25 cellular contexts compared by ENCODE assay signal in genomic region chr13:48909088-48909389, GRCh38.
DNase-seq lines count a peak whose midpoint lies in the region; ATAC-seq, FAIRE-seq and TF ChIP-seq lines count a peak whose summit lies in the region.
"Had no signal": no experiment of that assay in that cellular context is flagged by ENCODE, and none has a peak within 500 bp of the region (broad histone marks: within the 10 kb centered on the region; RNA-seq: fewer than 3 reads in every experiment).

No MANE protein-coding gene starts in this region.

- DNase-seq in GM23248, result no peak
- no peak for DNase-seq in SK-N-SH
- no peak for DNase-seq in DMS79 treated with DMSO at 0.1 percent for 48 hours (lab: John Stamatoyannopoulos, UW)
- DNase-seq in D721Med (ENCODE audit: insufficient read length, low spot score), result no peak
- DNase-seq: activated CD4-positive, alpha-beta T cell treated with anti-CD3 and anti-CD28 coated beads for 48 hours; activated T-cell treated with anti-CD3 and anti-CD28 coated beads, Interleukin-2, amount 50 U/mL, for 4 hours; CD4-positive, alpha-beta memory T cell; cortex of kidney; DMS153; endodermal cell; esophagus squamous epithelium; KG1; naive B cell; NCI-H146; NCI-H2171; NCI-H524 treated with DMSO at 0.1 percent for 48 hours; occipital lobe; retina; stimulated activated CD4-positive, alpha-beta T cell treated with anti-CD3 and anti-CD28 coated beads, Interleukin-12 subunit alpha, Interleukin-12 subunit beta, amount 100 ng/mL, for 4 hours had no signal

- TF ChIP-seq CTCF in SK-N-SH (IDR thresholded peaks at IDR 0.05), result no peak
- no peak for TF ChIP-seq CTCF in D721Med (IDR thresholded peaks at IDR 0.05; ENCODE audit: insufficient read depth, missing control alignments)

- H3K27me3 ChIP-seq in GM23248 (replicated peaks; ENCODE audit: insufficient read depth) (no peaks in the 10 kb centered on the region), SK-N-SH (ENCODE audit: insufficient read depth) (no peaks in the 10 kb centered on the region), skeletal muscle satellite cell (ENCODE audit: control insufficient read depth, insufficient read depth, low read length) (no peaks in the 10 kb centered on the region)
- H3K27me3 ChIP-seq: esophagus squamous epithelium, tibial nerve had no signal

- FAIRE-seq in islet of Langerhans (lab: Jason Lieb, UNC), result peak; percentile 38
- FAIRE-seq in D721Med (lab: Jason Lieb, UNC), result no peak
- FAIRE-seq: HTR-8/SVneo had no signal

- H3K9ac ChIP-seq in GM23248 (no peak overlapping the region), SK-N-SH (no peak overlapping the region), skeletal muscle satellite cell (ENCODE audit: low read depth, low read length) (no peak overlapping the region)

- WGBS in GM23248 (ENCODE audit: low coverage in 1 of 2, low lambda C conversion rate in 2 of 2, missing lambda C conversion rate in 2 of 2), 2 experiments, result 59 to 60% methylated on average over 2 of the region's 2 CpGs
- WGBS in SK-N-SH (ENCODE audit: low lambda C conversion rate), result 16% methylated on average over 2 of the region's 2 CpGs

- TF ChIP-seq EP300 in SK-N-SH (IDR thresholded peaks at IDR 0.05; ENCODE audit: borderline replicate concordance in 1 of 2, low read depth in 1 of 2, low read length in 1 of 2), result no peak

- no peak overlapping the region for H2AFZ ChIP-seq in GM23248
- H2AFZ ChIP-seq in SK-N-SH (ENCODE audit: low read depth), result peak overlapping the region; percentile 64

- no peaks in the 10 kb centered on the region for H3K79me2 ChIP-seq in GM23248 (ENCODE audit: insufficient read depth)
- no peaks in the 10 kb centered on the region for H3K79me2 ChIP-seq in SK-N-SH (ENCODE audit: insufficient read depth)

- H3F3A ChIP-seq in GM23248 (ENCODE audit: insufficient read depth), result peaks cover 5% of the 10 kb centered on the region; the same call in 1 of the 2 replicates
- H3F3A ChIP-seq in SK-N-SH (replicated peaks; ENCODE audit: insufficient read depth), result peaks cover 12% of the 10 kb centered on the region

- H3K9me3 ChIP-seq in GM23248 (ENCODE audit: low read depth) (no peaks in the 10 kb centered on the region), SK-N-SH (no peaks in the 10 kb centered on the region), skeletal muscle satellite cell (replicated peaks; ENCODE audit: low read length) (no peaks in the 10 kb centered on the region)
- H3K9me3 ChIP-seq: esophagus squamous epithelium, tibial nerve had no signal

- H3K4me2 ChIP-seq in GM23248 (ENCODE audit: unreplicated experiment) (peak overlapping the region; percentile 33), SK-N-SH (peak overlapping the region; percentile 64), skeletal muscle satellite cell (ENCODE audit: low read length) (peak overlapping the region; percentile 62)

- POLR2A ChIA-PET in SK-N-SH (lab: Yijun Ruan, JAX), result no interaction called here

- H3K4me1 ChIP-seq in GM23248 (ENCODE audit: insufficient read depth) (peaks cover 10% of the 10 kb centered on the region), SK-N-SH (ENCODE audit: control insufficient read depth in 1 of 2, insufficient read depth in 2 of 2, low read depth in 1 of 2, low read length in 1 of 2) (peaks cover 0 to 3% of the 10 kb centered on the region in 2 experiments; a peak in 1 of 4 replicates), skeletal muscle satellite cell (ENCODE audit: control insufficient read depth, insufficient read depth, low read length) (peaks cover 15% of the 10 kb centered on the region)
- H3K4me1 ChIP-seq: tibial nerve had no signal

- in situ Hi-C loops in GM23248 (cut with MboI), result no loop called here

- H3K27ac ChIP-seq in GM23248 (no peak overlapping the region), SK-N-SH (ENCODE audit: low read depth in 2 of 2, low read length in 1 of 2) (peak overlapping the region; percentile 58 to 78; a peak in 3 of 4 replicates)
- H3K27ac ChIP-seq: esophagus squamous epithelium, SK-N-MC, tibial nerve had no signal

- no peak for TF ChIP-seq RAD21 in SK-N-SH (IDR thresholded peaks at IDR 0.05; ENCODE audit: low read length)

- H3K9me2 ChIP-seq in GM23248 (ENCODE audit: insufficient read depth) (no peaks in the 10 kb centered on the region), SK-N-SH (no peaks in the 10 kb centered on the region)

- CTCF ChIA-PET in SK-N-SH (lab: Yijun Ruan, JAX), result interaction anchor here (0.8 kb wide), 1 partner anchor 23 kb away, joined by 3 read pairs; no protein-coding TSS in a partner anchor

- ATAC-seq in HG02610 (IDR thresholded peaks at IDR 0.05; ENCODE audit: unreplicated experiment), result no peak
- ATAC-seq: activated T-cell treated with anti-CD3 and anti-CD28 coated beads, Interleukin-2, amount 50 U/mL, for 4 hours had no signal

- H4K20me1 ChIP-seq in GM23248 (ENCODE audit: insufficient read depth), result no peaks in the 10 kb centered on the region
- H4K20me1 ChIP-seq in SK-N-SH (ENCODE audit: insufficient read depth), result no peaks in the 10 kb centered on the region

- H3K4me3 ChIP-seq in GM23248 (no peak overlapping the region), SK-N-SH (ENCODE audit: low read depth in 2 of 2, low read length in 1 of 2) (peak overlapping the region in 1 of 2 experiments; percentile 40; a peak in 3 of 4 replicates), skeletal muscle satellite cell (ENCODE audit: low read length) (no peak overlapping the region)
- H3K4me3 ChIP-seq: esophagus squamous epithelium, SK-N-MC, tibial nerve had no signal

- H3K36me3 ChIP-seq in GM23248 (ENCODE audit: low read depth) (no peaks in the 10 kb centered on the region), SK-N-SH (replicated peaks in 1 of 2; ENCODE audit: control insufficient read depth in 1 of 2, insufficient read depth in 2 of 2, low read length in 1 of 2) (no peaks in the 10 kb centered on the region), skeletal muscle satellite cell (ENCODE audit: insufficient read depth, low read length) (no peaks in the 10 kb centered on the region)
- H3K36me3 ChIP-seq: esophagus squamous epithelium, tibial nerve had no signal

TF ChIP-seq in SK-N-SH, 30 proteins besides CTCF, POLR2A, EP300 and RAD21:
- peak; percentile 41 for TF ChIP-seq TCF12 (IDR thresholded peaks at IDR 0.05)
- no peak for TF ChIP-seq GATA2 (CRISPR knock-in tag; IDR thresholded peaks at IDR 0.05)
